Comparison of ENCODE assay signal across 8 cellular contexts in genomic region chr3:15636028-15636709, GRCh38. TPM values are rescaled to one million over a fixed set of nuclear protein-coding genes. Genes with fewer than 3 reads are reported as not detected.
DNase-seq lines count a peak whose midpoint lies in the region; ATAC-seq and TF ChIP-seq lines count a peak whose summit lies in the region.

No MANE protein-coding gene starts in this region.

- peaks cover 1% of the 10 kb centered on the region for H3K36me3 Mint-ChIP-seq in activated naive CD4-positive, alpha-beta T cell treated with anti-CD3 and anti-CD28 coated beads, Interleukin-2, amount 50 U/mL, for 24 hours

- no peaks in the 10 kb centered on the region for H3K9me3 Mint-ChIP-seq in activated naive CD4-positive, alpha-beta T cell treated with anti-CD3 and anti-CD28 coated beads, Interleukin-2, amount 50 U/mL, for 24 hours

- H2BK20ac ChIP-seq in IMR-90 (ENCODE audit: low read depth, low read length): peak overlapping the region; percentile 99

- H3K23ac ChIP-seq in IMR-90 (ENCODE audit: low read depth, low read length): peak overlapping the region; percentile 98

- H4K8ac ChIP-seq in IMR-90 (ENCODE audit: low read depth in 2 of 2, low read length in 2 of 2): peak overlapping the region; percentile 65 to 95

- peak; percentile 78 for ATAC-seq in IMR-90 (ENCODE audit: low read depth)

- H4K20me1 ChIP-seq in IMR-90 (ENCODE audit: insufficient read depth, low read length): no peaks in the 10 kb centered on the region

- peak overlapping the region; percentile 88 for H4K5ac ChIP-seq in IMR-90 (ENCODE audit: low read depth, low read length)

- intact Hi-C loops in IMR-90 (cut with micrococcal nuclease) (loop anchor here (1.0 to 10.0 kb wide), 2 partner anchors 11 to 609 kb away; no protein-coding TSS in a partner anchor), stomach (cut with DNase I; ENCODE audit: low total_unique reads) (loop anchor here (10.0 kb wide), 1 partner anchor 609 kb away; no protein-coding TSS in a partner anchor), thyroid gland (cut with DNase I) (loop anchor here (5.0 to 10.0 kb wide), 2 partner anchors 171 to 609 kb away; no protein-coding TSS in a partner anchor)

- CTCF ChIA-PET in IMR-90 (lab: Yijun Ruan, JAX): interaction anchor here (0.7 to 1.7 kb wide), 2 partner anchors 136 to 176 kb away, joined by 3 to 6 read pairs; no protein-coding TSS in a partner anchor

- H3K4me3 Mint-ChIP-seq in activated naive CD4-positive, alpha-beta T cell treated with anti-CD3 and anti-CD28 coated beads, Interleukin-2, amount 50 U/mL, for 24 hours: peak overlapping the region; percentile 5

- no peak for TF ChIP-seq RAD21 in IMR-90 (IDR thresholded peaks at IDR 0.05; ENCODE audit: low read length)

- H2BK120ac ChIP-seq in IMR-90 (ENCODE audit: low read depth, low read length): peak overlapping the region; percentile 99

- dilution Hi-C loops in IMR-90 (cut with HindIII; ENCODE audit: low sequenced_read_pairs, unreplicated experiment): no loop called here

- H3K18ac ChIP-seq in IMR-90 (ENCODE audit: low read depth, low read length): peak overlapping the region; percentile 89

- no peak for TF ChIP-seq EP300 in stomach (IDR thresholded peaks at IDR 0.05)

- H3K79me1 ChIP-seq in IMR-90 (ENCODE audit: low read depth in 1 of 2, low read length in 2 of 2): peaks cover 15 to 42% of the 10 kb centered on the region in 2 experiments; a peak in 3 of 4 replicates

- H3K27me3 Mint-ChIP-seq in activated naive CD4-positive, alpha-beta T cell treated with anti-CD3 and anti-CD28 coated beads, Interleukin-2, amount 50 U/mL, for 24 hours: no peaks in the 10 kb centered on the region

- H3K27me3 ChIP-seq in IMR-90 (ENCODE audit: control insufficient read depth, insufficient read depth, low read length) (no peaks in the 10 kb centered on the region), stomach (no peaks in the 10 kb centered on the region), thyroid gland (no peaks in the 10 kb centered on the region)

- H3K14ac ChIP-seq in IMR-90 (replicated peaks; ENCODE audit: low read depth, low read length): peak overlapping the region; percentile 92

- peak overlapping the region; percentile 94 for H3K56ac ChIP-seq in IMR-90 (ENCODE audit: extremely low read depth, insufficient read depth, low read length)

- H3K27ac ChIP-seq in IMR-90 (ENCODE audit: insufficient read depth, low read length): peak overlapping the region; percentile 86
- peak overlapping the region in 4 of 5 donors; percentile 66 to 86 (median 72) for H3K27ac ChIP-seq in stomach
- H3K27ac ChIP-seq in thyroid gland: peak overlapping the region in 1 of 3 donors; percentile 58

- POLR2A ChIA-PET in IMR-90 (lab: Charles Lee; ENCODE audit: unreplicated experiment): interaction anchor here (0.6 to 0.7 kb wide), 2 partner anchors 160 to 768 kb away, joined by 3 to 4 read pairs; no protein-coding TSS in a partner anchor

- TF ChIP-seq POLR2A in IMR-90 (IDR thresholded peaks at IDR 0.05; ENCODE audit: low read depth, low read length) (peak; percentile 50; the same call in 1 of the 2 replicates), stomach (IDR thresholded peaks at IDR 0.05) (no peak), thyroid gland (IDR thresholded peaks at IDR 0.05) (no peak)

- H3K9ac ChIP-seq in IMR-90 (ENCODE audit: low read depth, low read length): peak overlapping the region; percentile 49

- H3K4ac ChIP-seq in IMR-90 (ENCODE audit: low read depth, low read length): peak overlapping the region; percentile 97

- H3K36me3 ChIP-seq in IMR-90 (ENCODE audit: control insufficient read depth, insufficient read depth, low read length) (no peaks in the 10 kb centered on the region), stomach (no peaks in the 10 kb centered on the region), thyroid gland (no peaks in the 10 kb centered on the region)

- TF ChIP-seq CTCF in IMR-90 (conservative IDR thresholded peaks at IDR 0.05; ENCODE audit: low read depth, low read length): 0 out of 2 replicates have a peak, but pooled peaks have one; percentile 3
- TF ChIP-seq CTCF in stomach (IDR thresholded peaks at IDR 0.05): no peak
- TF ChIP-seq CTCF in thyroid gland (IDR thresholded peaks at IDR 0.05): no peak

- DNase-seq in NK-92 treated with Interleukin-12 subunit alpha and Interleukin-12 subunit beta, amount 100 ng/mL, for 24 hours (lab: John Stamatoyannopoulos, UW): peak; percentile 69
- DNase-seq in NK-92 (lab: John Stamatoyannopoulos, UW; ENCODE audit: unreplicated experiment) (no peak), IMR-90 (peak; percentile 96), iPS-NIHi11 (ENCODE audit: low spot score) (peak; percentile 30), stomach (no peak), NCI-H1417 treated with DMSO at 0.1 percent for 48 hours (lab: John Stamatoyannopoulos, UW) (no peak), thyroid gland (no peak)

- H3K4me1 ChIP-seq in IMR-90 (ENCODE audit: control insufficient read depth, insufficient read depth, low read length): peaks cover 37% of the 10 kb centered on the region
- H3K4me1 ChIP-seq in stomach: peaks cover 17 to 71% (median 39%) of the 10 kb centered on the region in 4 donors
- H3K4me1 ChIP-seq in thyroid gland: peaks cover 22 to 46% of the 10 kb centered on the region in 2 donors

- H3K9me3 ChIP-seq in IMR-90 (ENCODE audit: control insufficient read depth, insufficient read depth, low read length): no peaks in the 10 kb centered on the region
- H3K9me3 ChIP-seq in stomach: no peaks in the 10 kb centered on the region
- H3K9me3 ChIP-seq in thyroid gland: no peaks in the 10 kb centered on the region

- BruUV-seq in IMR-90 (replicated peaks; lab: Mats Ljungman, UMichigan): no TSS peak

- peak overlapping the region; percentile 6 for H3K27ac Mint-ChIP-seq in activated naive CD4-positive, alpha-beta T cell treated with anti-CD3 and anti-CD28 coated beads, Interleukin-2, amount 50 U/mL, for 24 hours

- H2BK15ac ChIP-seq in IMR-90 (ENCODE audit: low read depth, low read length): peak overlapping the region; percentile 98

- H3K4me3 ChIP-seq in IMR-90 (ENCODE audit: insufficient read depth, low read depth, low read length) (no peak overlapping the region), stomach (no peak overlapping the region), thyroid gland (replicated peaks in 1 of 3) (no peak overlapping the region)

- peak overlapping the region; percentile 92 for H2BK5ac ChIP-seq in IMR-90 (ENCODE audit: low read depth, low read length, poor library complexity, severe bottlenecking)

- H4K91ac ChIP-seq in IMR-90 (ENCODE audit: insufficient read depth, low read depth, low read length): peak overlapping the region; percentile 98

- peaks cover 33% of the 10 kb centered on the region for H3K4me1 Mint-ChIP-seq in activated naive CD4-positive, alpha-beta T cell treated with anti-CD3 and anti-CD28 coated beads, Interleukin-2, amount 50 U/mL, for 24 hours

- H2AK5ac ChIP-seq in IMR-90 (ENCODE audit: low read depth, low read length): peak overlapping the region; percentile 98

- peak overlapping the region; percentile 97 for H2AK9ac ChIP-seq in IMR-90 (replicated peaks; ENCODE audit: low read depth, low read length, poor library complexity)

- WGBS in IMR-90 (ENCODE audit: extremely low coverage in 2 of 2, insufficient read length in 1 of 2), 2 experiments: 29% methylated on average over 5 of the region's 14 CpGs; no CpG with 5 or more reads in 1 of the 2 experiments
- 61 to 79% (median 71%) methylated on average over 14 of the region's 14 CpGs for WGBS in stomach, 5 donors
- WGBS in thyroid gland, 2 donors: 77 to 81% methylated on average over 14 of the region's 14 CpGs

- in situ Hi-C loops in IMR-90 (cut with MboI; ENCODE audit: low sequenced_read_pairs): loop anchor here (25.0 kb wide), 2 partner anchors 426 to 601 kb away; no protein-coding TSS in a partner anchor

- peak overlapping the region; percentile 89 for H2AFZ ChIP-seq in IMR-90 (replicated peaks; ENCODE audit: low read length, poor library complexity)

- peak overlapping the region; percentile 47 for H3K4me2 ChIP-seq in IMR-90 (ENCODE audit: low read depth, low read length)

- H3K9me1 ChIP-seq in IMR-90 (ENCODE audit: insufficient read depth, low read length): peaks cover 25% of the 10 kb centered on the region

TF ChIP-seq in IMR-90, 13 proteins besides CTCF, POLR2A, EP300 and RAD21 (continues in another document):
- TF ChIP-seq USF2 (IDR thresholded peaks at IDR 0.05; ENCODE audit: low read depth, low read length): no peak
- no peak for TF ChIP-seq MAZ (IDR thresholded peaks at IDR 0.05; ENCODE audit: borderline replicate concordance, low read depth, low read length)
- TF ChIP-seq FOS (IDR thresholded peaks at IDR 0.05; ENCODE audit: low read depth, low read length): peak; percentile 93
- TF ChIP-seq ELK1 (IDR thresholded peaks at IDR 0.05; ENCODE audit: borderline replicate concordance, low read depth, low read length): no peak

RNA-seq across cellular contexts. Expression of gene BTD, which starts 34.6 kb away (rescaled TPM):
- total RNA-seq in IMR-90 (2012; rRNA removed) (14.2 and 21.1 TPM in 2 replicates), stomach (100 to 1,000 TPM in 1 of 5 donors, 10 to 100 TPM in 3, 1 to 10 TPM in 1; 2.9 to 102 (median 23.0) TPM), thyroid gland (10 to 100 TPM; 46.8 to 74.9 (median 56.5) TPM)
- polyA plus RNA-seq in IMR-90 (2012; rRNA removed) (12.0 and 14.8 TPM in 2 replicates), stomach (10 to 100 TPM in 2 of 3 donors, 1 to 10 TPM in 1; 8.1 to 12.5 (median 10.3) TPM)
- 9.0 and 13.6 TPM in 2 replicates for polyA plus RNA-seq in IMR-90 (2012; cell fraction: cytosol; rRNA removed)
- polyA plus RNA-seq in IMR-90 (2012; cell fraction: nucleus; rRNA removed; ENCODE audit: low replicate concordance): 7.5 and 11.5 TPM in 2 replicates

RNA-seq across cellular contexts. Expression of gene HACL1, which starts 34.8 kb away (rescaled TPM):
- total RNA-seq in IMR-90 (2012; rRNA removed) (28.1 and 31.4 TPM in 2 replicates), stomach (10 to 100 TPM; 18.1 to 46.7 (median 34.1) TPM), thyroid gland (10 to 100 TPM; 24.2 to 45.0 (median 37.7) TPM)
- polyA plus RNA-seq in IMR-90 (2012; rRNA removed) (9.9 and 11.1 TPM in 2 replicates), stomach (10 to 100 TPM; 13.9 to 21.7 (median 14.7) TPM)
- 5.4 and 7.0 TPM in 2 replicates for polyA plus RNA-seq in IMR-90 (2012; cell fraction: cytosol; rRNA removed)
- polyA plus RNA-seq in IMR-90 (2012; cell fraction: nucleus; rRNA removed; ENCODE audit: low replicate concordance): 7.2 and 16.3 TPM in 2 replicates

Comparison
In these comparisons a context has a peak if more than half of its experiments do, and no peak if none do; other contexts are left out.
1. DNase-seq: peak in NK-92 treated with Interleukin-12 subunit alpha and Interleukin-12 subunit beta, amount 100 ng/mL, for 24 hours (single experiment), IMR-90 (single experiment) and iPS-NIHi11 (single experiment); none in NK-92 (single experiment), stomach (single experiment), NCI-H1417 treated with DMSO at 0.1 percent for 48 hours (single experiment) and thyroid gland (0 of 2).